Comparison of ENCODE assay signal across 34 cellular contexts in genomic region chr12:29232086-29232485, GRCh38.
"Had no signal": no experiment of that assay in that cellular context is flagged by ENCODE, and none has a peak within 500 bp of the region (broad histone marks: within the 10 kb centered on the region; RNA-seq: fewer than 3 reads in every experiment).

No MANE protein-coding gene starts in this region.

- H3K4me3 ChIP-seq: MG63 had no signal

- H3K27me3 ChIP-seq: MG63 had no signal

- DNase-seq: Karpas-422, Kasumi-1, MG63, MM.1S, MV-4-11, NCI-H1048, NCI-H1092, NCI-H1092 treated with DMSO at 0.1 percent for 48 hours, NCI-H1105, NCI-H1105 treated with DMSO at 0.1 percent for 48 hours, NCI-H1417, NCI-H1417 treated with DMSO at 0.1 percent for 48 hours, NCI-H1436, NCI-H1436 treated with DMSO at 0.1 percent for 48 hours, NCI-H146, NCI-H1694, NCI-H1694 treated with DMSO at 0.1 percent for 48 hours, NCI-H187, NCI-H187 treated with DMSO at 0.1 percent for 48 hours, NCI-H1930, NCI-H2029, NCI-H2029 treated with DMSO at 0.1 percent for 48 hours, NCI-H2081, NCI-H2081 treated with DMSO at 0.1 percent for 48 hours, NCI-H2107, NCI-H2171, NCI-H2171 treated with DMSO at 0.1 percent for 48 hours, NCI-H2227 treated with DMSO at 0.1 percent for 48 hours, NCI-H226, NCI-H345, NCI-H446, NCI-H446 treated with DMSO at 0.1 percent for 48 hours, NCI-H510A, NCI-H510A treated with DMSO at 0.1 percent for 48 hours had no signal
